Comparison of ENCODE assay signal across 9 cellular contexts in genomic region chr6:11535801-11536230, GRCh38. TPM values are rescaled to one million over a fixed set of nuclear protein-coding genes. Genes with fewer than 3 reads are reported as not detected.
DNase-seq lines count a peak whose midpoint lies in the region; ATAC-seq and TF ChIP-seq lines count a peak whose summit lies in the region.
"Had no signal": no experiment of that assay in that cellular context is flagged by ENCODE, and none has a peak within 500 bp of the region (broad histone marks: within the 10 kb centered on the region; RNA-seq: fewer than 3 reads in every experiment).

No MANE protein-coding gene starts in this region.

- no peak for ATAC-seq in activated CD4-positive, alpha-beta T cell treated with anti-CD3 and anti-CD28 coated beads for 36 hours
- ATAC-seq in HG03097 (IDR thresholded peaks at IDR 0.05; ENCODE audit: low FRiP score, unreplicated experiment) (no peak), GM21528 (IDR thresholded peaks at IDR 0.05; ENCODE audit: low FRiP score, unreplicated experiment) (no peak)
- ATAC-seq: right cardiac atrium had no signal

- H3K27me3 Mint-ChIP-seq in activated CD4-positive, alpha-beta T cell treated with anti-CD3 and anti-CD28 coated beads for 36 hours, result peaks cover 8% of the 10 kb centered on the region

- H3K27ac ChIP-seq in OCI-LY7 (ENCODE audit: low read depth, low read length, poor library complexity, severe bottlenecking) (no peak overlapping the region), ovary (no peak overlapping the region)

- H3K9me3 Mint-ChIP-seq in activated CD4-positive, alpha-beta T cell treated with anti-CD3 and anti-CD28 coated beads for 36 hours (ENCODE audit: low read depth), result no peaks in the 10 kb centered on the region

- DNase-seq in activated CD4-positive, alpha-beta T cell treated with anti-CD3 and anti-CD28 coated beads for 36 hours, result peak; percentile 50
- DNase-seq in activated CD4-positive, alpha-beta T cell treated with anti-CD3 and anti-CD28 coated beads for 1 hour, result no peak
- DNase-seq in OCI-LY7 (ENCODE audit: low spot score) (no peak), choroid plexus epithelial cell (ENCODE audit: low read depth) (peak; percentile 63), ovary (peak in 3 of 5 donors; percentile 27 to 33 (median 31)), activated gamma-delta T cell treated with Interleukin-2 at 50 U/mL for 16 hours (no peak)
- DNase-seq: right cardiac atrium had no signal

- H3K27me3 ChIP-seq in ovary, result no peaks in the 10 kb centered on the region

- H3K4me1 ChIP-seq in OCI-LY7 (ENCODE audit: insufficient read depth, low read length, poor library complexity, severe bottlenecking) (peaks cover 10% of the 10 kb centered on the region), ovary (ENCODE audit: insufficient read depth) (peaks cover 2% of the 10 kb centered on the region)

- H4K20me1 ChIP-seq in OCI-LY7 (ENCODE audit: insufficient read depth, low read length), result no peaks in the 10 kb centered on the region

- H3K27ac Mint-ChIP-seq in activated CD4-positive, alpha-beta T cell treated with anti-CD3 and anti-CD28 coated beads for 36 hours, result no peak overlapping the region

- H3K9me3 ChIP-seq in OCI-LY7 (ENCODE audit: low read length), result no peaks in the 10 kb centered on the region
- H3K9me3 ChIP-seq in ovary, result no peaks in the 10 kb centered on the region

- H3K4me2 ChIP-seq in OCI-LY7 (ENCODE audit: low read length), result peak overlapping the region; percentile 68

- no peak overlapping the region for H3K4me3 Mint-ChIP-seq in activated CD4-positive, alpha-beta T cell treated with anti-CD3 and anti-CD28 coated beads for 36 hours

- H3K36me3 Mint-ChIP-seq in activated CD4-positive, alpha-beta T cell treated with anti-CD3 and anti-CD28 coated beads for 36 hours (ENCODE audit: low read depth), result no peaks in the 10 kb centered on the region

- POLR2A ChIA-PET in activated CD4-positive, alpha-beta T cell treated with anti-CD3 and anti-CD28 coated beads for 36 hours (lab: Charles Lee), result no interaction called here
- POLR2A ChIA-PET in OCI-LY7 (lab: Charles Lee), result interaction anchor here (0.7 kb wide), 1 partner anchor 45 kb away, joined by 3 read pairs; no protein-coding TSS in a partner anchor

- WGBS in ovary, 3 donors, result 2 to 8% (median 2%) methylated on average over 2 of the region's 2 CpGs

- TF ChIP-seq POLR2A in ovary (IDR thresholded peaks at IDR 0.05), result no peak

- no peak for TF ChIP-seq EP300 in ovary (IDR thresholded peaks at IDR 0.05)

- no peaks in the 10 kb centered on the region for H3K79me2 ChIP-seq in OCI-LY7 (ENCODE audit: insufficient read depth, low read depth, low read length)

- no peaks in the 10 kb centered on the region for H3K9me2 ChIP-seq in OCI-LY7 (ENCODE audit: insufficient read depth, low read length)

- H3K36me3 ChIP-seq in OCI-LY7 (ENCODE audit: insufficient read depth, low read length), result no peaks in the 10 kb centered on the region
- no peaks in the 10 kb centered on the region for H3K36me3 ChIP-seq in ovary

- BruUV-seq in OCI-LY7 (replicated peaks; lab: Mats Ljungman, UMichigan), result no TSS peak

- no peak for TF ChIP-seq CTCF in OCI-LY7 (conservative IDR thresholded peaks at IDR 0.05; ENCODE audit: low read length)
- TF ChIP-seq CTCF in choroid plexus epithelial cell (conservative IDR thresholded peaks at IDR 0.05; ENCODE audit: low read depth, low read length), result no peak
- TF ChIP-seq CTCF in ovary (IDR thresholded peaks at IDR 0.05), result no peak

- H3K4me1 Mint-ChIP-seq in activated CD4-positive, alpha-beta T cell treated with anti-CD3 and anti-CD28 coated beads for 36 hours, result peaks cover 5% of the 10 kb centered on the region

- H2AFZ ChIP-seq in OCI-LY7 (ENCODE audit: low read length), result no peak overlapping the region

- intact Hi-C loops in activated CD4-positive, alpha-beta T cell treated with anti-CD3 and anti-CD28 coated beads for 36 hours (cut with DNase I, micrococcal nuclease), result loop anchor here in 1 of 2 experiments (2.0 kb wide), 2 partner anchors 697 to 1951 kb away; partner anchors contain the start of genes GFOD1 and MAK
- intact Hi-C loops in OCI-LY7 (cut with micrococcal nuclease; ENCODE audit: unreplicated experiment), result loop anchor here (2.0 to 5.0 kb wide), 2 partner anchors 75 to 1134 kb away; no protein-coding TSS in a partner anchor
- intact Hi-C loops in ovary (cut with DNase I), result no loop called here

- no peak overlapping the region for H3K4me3 ChIP-seq in OCI-LY7 (ENCODE audit: low read depth, low read length, poor library complexity, severe bottlenecking)
- H3K4me3 ChIP-seq in choroid plexus epithelial cell (ENCODE audit: low read depth, low read length), result no peak overlapping the region
- H3K4me3 ChIP-seq in ovary, result no peak overlapping the region

- CTCF ChIA-PET in activated CD4-positive, alpha-beta T cell treated with anti-CD3 and anti-CD28 coated beads for 36 hours (lab: Charles Lee), result no interaction called here
- CTCF ChIA-PET in OCI-LY7 (lab: Charles Lee; ENCODE audit: unreplicated experiment), result no interaction called here

RNA-seq across cellular contexts. Expression of gene TMEM170B, which starts 1.7 kb away (rescaled TPM):
- 1 to 10 TPM in 1 of 2 experiments, under 1 TPM in 1; 0.98 to 1.3 TPM for total RNA-seq in activated CD4-positive, alpha-beta T cell treated with anti-CD3 and anti-CD28 coated beads for 36 hours
- total RNA-seq in OCI-LY7 (2014; rRNA removed; shearing (Covaris generic)), result 3.4 and 4.1 TPM in 2 replicates
- total RNA-seq in OCI-LY7 (2022), result 5.1 and 5.6 TPM in 2 replicates
- total RNA-seq in ovary, result 1 to 10 TPM; 2.4 to 5.9 (median 5.3) TPM
- polyA plus RNA-seq in ovary, result 1 to 10 TPM; 2.1 to 3.6 TPM

Comparison
In these comparisons a context has a peak if more than half of its experiments do, and no peak if none do; other contexts are left out.
1. DNase-seq: peak in activated CD4-positive, alpha-beta T cell treated with anti-CD3 and anti-CD28 coated beads for 36 hours (single experiment), choroid plexus epithelial cell (single experiment) and ovary (3 of 5); none in activated CD4-positive, alpha-beta T cell treated with anti-CD3 and anti-CD28 coated beads for 1 hour (single experiment), OCI-LY7 (single experiment) and activated gamma-delta T cell treated with Interleukin-2 at 50 U/mL for 16 hours (single experiment).